ENCODE assay signal across 1 cellular context in genomic region chr4:139682309-139683210, GRCh38.
TF ChIP-seq lines count a peak whose summit lies in the region.

No MANE protein-coding gene starts in this region.

TF ChIP-seq in K562, 482 proteins besides CTCF, POLR2A, EP300 and RAD21:
- TF ChIP-seq ZNF592 (IDR thresholded peaks at IDR 0.05) (0 out of 2 replicates have a peak, but pooled peaks have one; percentile 34), SMARCA4 (IDR thresholded peaks at IDR 0.05) (0 out of 2 replicates have a peak, but pooled peaks have one; percentile 34), ZNF407 (IDR thresholded peaks at IDR 0.05; ENCODE audit: low read depth) (peak; percentile 50), FOXJ2 (tag; IDR thresholded peaks at IDR 0.05) (no peak), SMARCC2 (IDR thresholded peaks at IDR 0.05; ENCODE audit: low read depth) (0 out of 2 replicates have a peak, but pooled peaks have one; percentile 21), ZBTB7A (IDR thresholded peaks at IDR 0.05; ENCODE audit: borderline replicate concordance, control insufficient read depth, low read depth, low read length) (peak; percentile 67), ARID1B (IDR thresholded peaks at IDR 0.05) (peak; percentile 32; the same call in 1 of the 2 replicates), POLR2AphosphoS5 (IDR thresholded peaks at IDR 0.05; ENCODE audit: control insufficient read depth, insufficient read depth, low read depth, low read length) (no peak), L3MBTL2 (IDR thresholded peaks at IDR 0.05) (peak; percentile 46; the same call in 1 of the 2 replicates), ZNF584 (CRISPR knock-in tag; IDR thresholded peaks at IDR 0.05; ENCODE audit: low read depth) (0 out of 2 replicates have a peak, but pooled peaks have one; percentile 39), MEIS2 (IDR thresholded peaks at IDR 0.05; ENCODE audit: partially characterized antibody) (peak; percentile 80), BCOR (IDR thresholded peaks at IDR 0.05) (no peak), NFIC (IDR thresholded peaks at IDR 0.05) (peak; percentile 55), ZNF507 (tag; conservative IDR thresholded peaks at IDR 0.05) (no peak), PBX2 (CRISPR knock-in tag; IDR thresholded peaks at IDR 0.05; ENCODE audit: low read depth) (no peak), PBX2 (tag; conservative IDR thresholded peaks at IDR 0.05; ENCODE audit: low read depth) (peak; percentile 87), NR2C1 (IDR thresholded peaks at IDR 0.05) (peak; percentile 27; the same call in 1 of the 2 replicates), NR2C1 (tag; IDR thresholded peaks at IDR 0.05) (no peak), PKNOX1 (IDR thresholded peaks at IDR 0.05) (peak; percentile 35; the same call in 1 of the 2 replicates), EGR1 (conservative IDR thresholded peaks at IDR 0.05) (peak; percentile 21; the same call in 1 of the 2 replicates), MGA (IDR thresholded peaks at IDR 0.05) (0 out of 2 replicates have a peak, but pooled peaks have one; percentile 19), TRIM28 (IDR thresholded peaks at IDR 0.05) (no peak)
